In genomic region chr10:47340613-47341170, GRCh38 we compare ENCODE assay signal across 8 cellular contexts. TPM values are rescaled to one million over a fixed set of nuclear protein-coding genes. Genes with fewer than 3 reads are reported as not detected.
DNase-seq lines count a peak whose midpoint lies in the region; ATAC-seq, FAIRE-seq and TF ChIP-seq lines count a peak whose summit lies in the region.

No MANE protein-coding gene starts in this region.

- no peak overlapping the region for H3K27ac Mint-ChIP-seq in activated T-helper 17 cell treated with anti-CD3 and anti-CD28 coated beads, Interleukin-2, amount 50 U/mL, for 72 hours

- H3K4me1 Mint-ChIP-seq in activated T-helper 17 cell treated with anti-CD3 and anti-CD28 coated beads, Interleukin-2, amount 50 U/mL, for 72 hours, result no peaks in the 10 kb centered on the region

- CTCF ChIA-PET in Panc1 (lab: Charles Lee), result interaction anchor here (0.6 to 1.1 kb wide), 3 partner anchors 32 to 318 kb away, joined by 3 read pairs; no protein-coding TSS in a partner anchor

- H3K9ac ChIP-seq in BLaER1, result no peak overlapping the region

- H3K27ac ChIP-seq in BLaER1, result no peak overlapping the region
- no peak overlapping the region for H3K27ac ChIP-seq in Panc1 (ENCODE audit: low read length)

- TF ChIP-seq CTCF in GM20000 (IDR thresholded peaks at IDR 0.05; ENCODE audit: extremely low read depth, missing control alignments) (peak; percentile 96), Panc1 (IDR thresholded peaks at IDR 0.05) (peak; percentile 100)

- H3K36me3 Mint-ChIP-seq in activated T-helper 17 cell treated with anti-CD3 and anti-CD28 coated beads, Interleukin-2, amount 50 U/mL, for 72 hours (ENCODE audit: low read depth), result no peaks in the 10 kb centered on the region

- H3K4me3 ChIP-seq in BLaER1, result no peak overlapping the region
- no peak overlapping the region for H3K4me3 ChIP-seq in Panc1 (ENCODE audit: low read depth in 2 of 2, low read length in 2 of 2)

- H3K36me3 ChIP-seq in BLaER1, result no peaks in the 10 kb centered on the region
- H3K36me3 ChIP-seq in Panc1 (ENCODE audit: control insufficient read depth, insufficient read depth, low read length), result no peaks in the 10 kb centered on the region

- BruUV-seq in Panc1 (replicated peaks; lab: Mats Ljungman, UMichigan), result no TSS peak

- FAIRE-seq in urothelium cell line (lab: Jason Lieb, UNC), result no peak

- in situ Hi-C loops in Panc1 (cut with HindIII; ENCODE audit: low pct_unique_long_range_greater_than_20kb, low sequenced_read_pairs), result no loop called here

- intact Hi-C loops in Panc1 (cut with micrococcal nuclease; ENCODE audit: unreplicated experiment), result no loop called here
- intact Hi-C loops in posterior cingulate gyrus (cut with DNase I), result no loop called here

- H4K20me1 ChIP-seq in BLaER1, result no peaks in the 10 kb centered on the region

- peak; percentile 84 for DNase-seq in GM20000 (ENCODE audit: low spot score)
- DNase-seq in Panc1 (ENCODE audit: low read depth, low spot score), result peak; percentile 68
- DNase-seq in globus pallidus (ENCODE audit: low spot score), result peak; percentile 21
- DNase-seq in posterior cingulate gyrus, result peak in 8 of 10 donors; percentile 53 to 93 (median 69)
- DNase-seq in urothelium cell line (ENCODE audit: low spot score), result peak; percentile 89
- no peak for DNase-seq in SHP77 treated with DMSO at 0.1 percent for 48 hours (lab: John Stamatoyannopoulos, UW)

- H3K4me1 ChIP-seq in BLaER1, result peaks cover 8% of the 10 kb centered on the region
- H3K4me1 ChIP-seq in Panc1 (ENCODE audit: control insufficient read depth, insufficient read depth, low read length), result no peaks in the 10 kb centered on the region

- no peaks in the 10 kb centered on the region for H3K9me3 ChIP-seq in BLaER1
- H3K9me3 ChIP-seq in Panc1 (ENCODE audit: control insufficient read depth, insufficient read depth, low read depth, low read length), result no peaks in the 10 kb centered on the region

- peak; percentile 86 for ATAC-seq in Panc1
- ATAC-seq in activated T-helper 17 cell treated with anti-CD3 and anti-CD28 coated beads, Interleukin-2, amount 50 U/mL, for 72 hours (replicated peaks), result peak; percentile 63

- H3K9me3 Mint-ChIP-seq in activated T-helper 17 cell treated with anti-CD3 and anti-CD28 coated beads, Interleukin-2, amount 50 U/mL, for 72 hours, result no peaks in the 10 kb centered on the region

- H3K4me2 ChIP-seq in BLaER1, result peak overlapping the region; percentile 32

- H3K27me3 Mint-ChIP-seq in activated T-helper 17 cell treated with anti-CD3 and anti-CD28 coated beads, Interleukin-2, amount 50 U/mL, for 72 hours, result peaks cover 20% of the 10 kb centered on the region

- POLR2A ChIA-PET in Panc1 (lab: Charles Lee), result no interaction called here

- no peaks in the 10 kb centered on the region for H3K27me3 ChIP-seq in BLaER1
- peaks cover 25% of the 10 kb centered on the region; the same call in 1 of the 2 replicates for H3K27me3 ChIP-seq in Panc1 (ENCODE audit: control insufficient read depth, insufficient read depth, low read length)

- no peak overlapping the region for H3K4me3 Mint-ChIP-seq in activated T-helper 17 cell treated with anti-CD3 and anti-CD28 coated beads, Interleukin-2, amount 50 U/mL, for 72 hours

RNA-seq across cellular contexts. Expression of gene RBP3, which starts 7.5 kb away (rescaled TPM):
- total RNA-seq in Panc1 (2021; ENCODE audit: unreplicated experiment), result not detected
- not detected for polyA plus RNA-seq in Panc1 (2012; ENCODE audit: insufficient read length)
- not detected for total RNA-seq in activated T-helper 17 cell treated with anti-CD3 and anti-CD28 coated beads, Interleukin-2, amount 50 U/mL, for 72 hours

RNA-seq across cellular contexts. Expression of gene GDF2, which starts 18.4 kb away (rescaled TPM):
- not detected for total RNA-seq in Panc1 (2021; ENCODE audit: unreplicated experiment)
- polyA plus RNA-seq in Panc1 (2012; ENCODE audit: insufficient read length), result not detected
- total RNA-seq in activated T-helper 17 cell treated with anti-CD3 and anti-CD28 coated beads, Interleukin-2, amount 50 U/mL, for 72 hours, result not detected

RNA-seq across cellular contexts. Expression of gene GDF10, which starts 40.7 kb away (rescaled TPM):
- 1.2 TPM for total RNA-seq in Panc1 (2021; ENCODE audit: unreplicated experiment)
- polyA plus RNA-seq in Panc1 (2012; ENCODE audit: insufficient read length), result 0.74 TPM
- total RNA-seq in activated T-helper 17 cell treated with anti-CD3 and anti-CD28 coated beads, Interleukin-2, amount 50 U/mL, for 72 hours, result under 1 TPM in 1 of 2 donors, not detected in 1; 0.45 TPM

RNA-seq across cellular contexts. Expression of gene ZNF488, which starts 43.4 kb away (rescaled TPM):
- 11.8 TPM for total RNA-seq in Panc1 (2021; ENCODE audit: unreplicated experiment)
- polyA plus RNA-seq in Panc1 (2012; ENCODE audit: insufficient read length), result 3.8 TPM
- total RNA-seq in activated T-helper 17 cell treated with anti-CD3 and anti-CD28 coated beads, Interleukin-2, amount 50 U/mL, for 72 hours, result under 1 TPM; 0.08 to 0.11 TPM
